13 cellular contexts compared by ENCODE assay signal in the genomic region with DNA sequence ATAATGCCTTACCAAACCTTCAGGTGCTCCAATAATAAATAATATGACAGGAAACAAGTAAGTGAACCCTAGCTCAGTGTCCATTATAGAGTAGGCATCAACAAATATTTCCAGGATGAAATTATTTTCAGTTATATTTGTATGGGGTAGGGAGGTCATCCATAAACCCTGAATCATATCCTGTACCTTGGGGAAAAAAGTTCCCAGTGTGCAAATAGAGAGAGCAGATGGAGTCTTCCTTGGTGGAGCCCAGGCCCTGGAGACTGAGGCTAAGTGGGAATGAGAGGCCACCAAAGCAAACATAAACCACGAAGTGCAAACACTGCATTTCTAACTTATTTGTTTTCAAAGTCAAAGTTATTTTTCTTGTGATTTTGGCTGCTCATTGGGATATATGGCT. TPM values are rescaled to one million over a fixed set of nuclear protein-coding genes. Genes with fewer than 3 reads are reported as not detected.
DNase-seq lines count a peak whose midpoint lies in the region; ATAC-seq lines count a peak whose summit lies in the region.
"Had no signal": no experiment of that assay in that cellular context is flagged by ENCODE, and none has a peak within 500 bp of the region (broad histone marks: within the 10 kb centered on the region; RNA-seq: fewer than 3 reads in every experiment).

No MANE protein-coding gene starts in this region.

- H3K27me3 ChIP-seq in BLaER1, result no peaks in the 10 kb centered on the region
- no peaks in the 10 kb centered on the region for H3K27me3 ChIP-seq in naive thymus-derived CD4-positive, alpha-beta T cell (ENCODE audit: control insufficient read depth in 2 of 2, insufficient read depth in 2 of 2, low read length in 2 of 2)
- H3K27me3 ChIP-seq: heart left ventricle had no signal

- H3K27ac Mint-ChIP-seq in activated naive CD8-positive, alpha-beta T cell treated with anti-CD3 and anti-CD28 coated beads, Interleukin-2, amount 50 U/mL, for 24 hours, result peak overlapping the region; percentile 94
- peak overlapping the region; percentile 51 to 99 (median 92) for H3K27ac Mint-ChIP-seq in naive thymus-derived CD4-positive, alpha-beta T cell

- intact Hi-C loops in naive thymus-derived CD4-positive, alpha-beta T cell (cut with micrococcal nuclease), result loop anchor here (5.0 kb wide), 3 partner anchors 225 to 615 kb away; a partner anchor contains a TSS

- DNase-seq in ELR (ENCODE audit: low read depth) (peak; percentile 32), GM19240 (ENCODE audit: insufficient read length, low spot score) (no peak), NCI-H1048 (lab: John Stamatoyannopoulos, UW) (no peak), occipital lobe (lab: John Stamatoyannopoulos, UW) (no peak)
- no peak for DNase-seq in activated naive CD8-positive, alpha-beta T cell treated with anti-CD3 and anti-CD28 coated beads, Interleukin-2, amount 50 U/mL, for 24 hours
- no peak for DNase-seq in naive thymus-derived CD4-positive, alpha-beta T cell
- DNase-seq: heart left ventricle, KG1 had no signal

- peaks cover 80% of the 10 kb centered on the region for H3K36me3 Mint-ChIP-seq in activated naive CD8-positive, alpha-beta T cell treated with anti-CD3 and anti-CD28 coated beads, Interleukin-2, amount 50 U/mL, for 24 hours (ENCODE audit: low read depth)
- peaks cover 42 to 84% (median 77%) of the 10 kb centered on the region in 5 donors for H3K36me3 Mint-ChIP-seq in naive thymus-derived CD4-positive, alpha-beta T cell

- H3K36me3 ChIP-seq in BLaER1, result peaks cover 94% of the 10 kb centered on the region
- H3K36me3 ChIP-seq in naive thymus-derived CD4-positive, alpha-beta T cell (ENCODE audit: control insufficient read depth in 2 of 3, insufficient read depth in 3 of 3, low read length in 3 of 3), result peaks cover 66 to 75% (median 70%) of the 10 kb centered on the region in 3 experiments

- POLR2A ChIA-PET in naive thymus-derived CD4-positive, alpha-beta T cell (lab: Charles Lee), result interaction anchor here (0.7 to 5.7 kb wide), 4 partner anchors 10 to 175 kb away, joined by 3 to 115 read pairs (median 14); a partner anchor contains a TSS

- H3K4me3 ChIP-seq in BLaER1, result no peak overlapping the region
- H3K4me3 ChIP-seq in naive thymus-derived CD4-positive, alpha-beta T cell (ENCODE audit: low read length), result no peak overlapping the region
- H3K4me3 ChIP-seq: heart left ventricle had no signal

- ATAC-seq in activated naive CD8-positive, alpha-beta T cell treated with anti-CD3 and anti-CD28 coated beads, Interleukin-2, amount 50 U/mL, for 24 hours, result no peak
- no peak for ATAC-seq in naive thymus-derived CD4-positive, alpha-beta T cell
- no peak for ATAC-seq in GM19395 (IDR thresholded peaks at IDR 0.05; ENCODE audit: unreplicated experiment)
- ATAC-seq: heart left ventricle had no signal

- peaks cover 54% of the 10 kb centered on the region for H3K4me1 ChIP-seq in BLaER1
- H3K4me1 ChIP-seq in naive thymus-derived CD4-positive, alpha-beta T cell (ENCODE audit: control insufficient read depth in 2 of 2, insufficient read depth in 2 of 2, low read length in 2 of 2), result peaks cover 62 to 65% of the 10 kb centered on the region in 2 donors

- H3K9me3 ChIP-seq in BLaER1, result no peaks in the 10 kb centered on the region; the same call in 1 of the 2 replicates
- H3K9me3 ChIP-seq in naive thymus-derived CD4-positive, alpha-beta T cell (ENCODE audit: control insufficient read depth in 2 of 3, low read length in 3 of 3), result no peaks in the 10 kb centered on the region
- H3K9me3 ChIP-seq: heart left ventricle had no signal

- H4K20me1 ChIP-seq in BLaER1, result peaks cover 34% of the 10 kb centered on the region

- CTCF ChIA-PET in naive thymus-derived CD4-positive, alpha-beta T cell (lab: Charles Lee), result interaction anchor here (4.3 kb wide), 1 partner anchor 10 kb away, joined by 28 read pairs; a partner anchor contains a TSS

- H3K4me2 ChIP-seq in BLaER1, result peak overlapping the region; percentile 3; the same call in 1 of the 2 replicates

- H3K4me3 Mint-ChIP-seq in activated naive CD8-positive, alpha-beta T cell treated with anti-CD3 and anti-CD28 coated beads, Interleukin-2, amount 50 U/mL, for 24 hours, result peak overlapping the region; percentile 81
- peak overlapping the region in 9 of 10 donors; percentile 20 to 88 (median 74) for H3K4me3 Mint-ChIP-seq in naive thymus-derived CD4-positive, alpha-beta T cell

- H3K27ac ChIP-seq in BLaER1, result peak overlapping the region; percentile 91; the same call in 1 of the 2 replicates
- H3K27ac ChIP-seq in naive thymus-derived CD4-positive, alpha-beta T cell (ENCODE audit: low read depth, low read length), result peak overlapping the region; percentile 96
- H3K27ac ChIP-seq: parathyroid adenoma had no signal

- H3K27me3 Mint-ChIP-seq in activated naive CD8-positive, alpha-beta T cell treated with anti-CD3 and anti-CD28 coated beads, Interleukin-2, amount 50 U/mL, for 24 hours, result no peaks in the 10 kb centered on the region
- no peaks in the 10 kb centered on the region for H3K27me3 Mint-ChIP-seq in naive thymus-derived CD4-positive, alpha-beta T cell

- H3K4me1 Mint-ChIP-seq in activated naive CD8-positive, alpha-beta T cell treated with anti-CD3 and anti-CD28 coated beads, Interleukin-2, amount 50 U/mL, for 24 hours, result peaks cover 70% of the 10 kb centered on the region
- peaks cover 58 to 90% (median 79%) of the 10 kb centered on the region in 7 donors for H3K4me1 Mint-ChIP-seq in naive thymus-derived CD4-positive, alpha-beta T cell

- no peak overlapping the region for H3K9ac ChIP-seq in BLaER1
- H3K9ac ChIP-seq: parathyroid adenoma had no signal

- no peaks in the 10 kb centered on the region for H3K9me3 Mint-ChIP-seq in activated naive CD8-positive, alpha-beta T cell treated with anti-CD3 and anti-CD28 coated beads, Interleukin-2, amount 50 U/mL, for 24 hours
- no peaks in the 10 kb centered on the region for H3K9me3 Mint-ChIP-seq in naive thymus-derived CD4-positive, alpha-beta T cell

RNA-seq across cellular contexts. Expression of a gene that starts 8.5 kb away (rescaled TPM):
- 10 to 100 TPM; 12.6 to 20.3 (median 19.1) TPM for total RNA-seq in naive thymus-derived CD4-positive, alpha-beta T cell
- 1 to 10 TPM; 5.6 to 5.8 TPM for polyA plus RNA-seq in naive thymus-derived CD4-positive, alpha-beta T cell
- total RNA-seq in occipital lobe, result not detected

RNA-seq across cellular contexts. Expression of a gene that starts 14.5 kb away (rescaled TPM):
- 1,000 to 10,000 TPM in 1 of 5 experiments, 100 to 1,000 TPM in 4; 776 to 1,263 (median 833) TPM for total RNA-seq in naive thymus-derived CD4-positive, alpha-beta T cell
- 1,000 to 10,000 TPM; 3,273 to 3,336 TPM for polyA plus RNA-seq in naive thymus-derived CD4-positive, alpha-beta T cell
- 5.8 TPM for total RNA-seq in occipital lobe

RNA-seq across cellular contexts. Expression of a gene that starts 26.0 kb away (rescaled TPM):
- total RNA-seq in naive thymus-derived CD4-positive, alpha-beta T cell, result 1 to 10 TPM in 1 of 5 experiments, not detected in 4; 2.7 TPM
- polyA plus RNA-seq in naive thymus-derived CD4-positive, alpha-beta T cell, result not detected
- total RNA-seq in occipital lobe, result not detected
- total RNA-seq: heart left ventricle, lower leg skin had no signal
- polyA plus RNA-seq: BJ, heart left ventricle had no signal

Comparison
In these comparisons a context has a peak if more than half of its experiments do, and no peak if none do; other contexts are left out.
1. RNA of a gene that starts 8.5 kb away (total RNA-seq): 12.6 to 20.3 TPM in naive thymus-derived CD4-positive, alpha-beta T cell; not detected in occipital lobe (single experiment); every median in the first group is over 10 times any median in the second.
2. RNA of a gene that starts 14.5 kb away (total RNA-seq): 776 to 1,263 TPM in naive thymus-derived CD4-positive, alpha-beta T cell; 5.8 TPM in occipital lobe (single experiment); every median in the first group is over 100 times any median in the second.